Comparison of ENCODE assay signal across 31 cellular contexts in the genomic region with DNA sequence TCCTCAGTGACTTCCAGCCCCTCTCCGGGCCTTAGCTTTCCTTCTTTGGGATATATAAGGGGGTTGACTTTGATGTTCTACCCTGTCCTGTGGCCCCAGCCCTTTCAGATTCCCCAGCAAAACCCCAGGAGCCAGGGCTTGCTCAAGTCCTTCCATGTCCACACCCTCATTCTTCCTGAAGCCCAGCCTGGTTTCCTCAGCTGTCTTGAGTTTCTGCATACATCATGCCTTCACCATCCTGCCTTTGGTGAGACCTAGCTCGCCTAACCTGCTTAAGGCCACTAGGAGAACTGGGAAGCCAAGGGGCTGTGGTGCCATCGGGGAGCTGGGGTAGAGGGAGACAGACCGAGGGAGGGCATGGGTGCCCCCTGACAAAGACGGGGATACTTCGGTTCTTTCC. TPM values are rescaled to one million over a fixed set of nuclear protein-coding genes. Genes with fewer than 3 reads are reported as not detected.
"Had no signal": no experiment of that assay in that cellular context is flagged by ENCODE, and none has a peak within 500 bp of the region (broad histone marks: within the 10 kb centered on the region; RNA-seq: fewer than 3 reads in every experiment).

No MANE protein-coding gene starts in this region.

- FAIRE-seq: bronchial epithelial cell had no signal

- H3K4me1 ChIP-seq: body of pancreas had no signal

- H3K4me3 ChIP-seq: ascending aorta, body of pancreas, Peyer's patch had no signal

- H3K4me3 Mint-ChIP-seq: activated CD8-positive, alpha-beta T cell treated with anti-CD3 and anti-CD28 coated beads, Interleukin-2, amount 10 ng/mL, durations not matched to agents 7 days and 5 days; activated naive CD8-positive, alpha-beta T cell treated with anti-CD3 and anti-CD28 coated beads, Interleukin-2, amount 50 U/mL, for 24 hours; T-helper 1 cell treated with Interleukin-12 subunit alpha and Interleukin-12 subunit beta and Interleukin-4 antibody, amounts not matched to agents 30 μg/mL and 1 μg/mL, for 36 hours; WTC11 had no signal

- H3K4me1 Mint-ChIP-seq: activated naive CD8-positive, alpha-beta T cell treated with anti-CD3 and anti-CD28 coated beads, Interleukin-2, amount 50 U/mL, for 24 hours had no signal

- H3K27me3 Mint-ChIP-seq: activated naive CD8-positive, alpha-beta T cell treated with anti-CD3 and anti-CD28 coated beads, Interleukin-2, amount 50 U/mL, for 24 hours had no signal

- H3K27ac ChIP-seq: body of pancreas, Peyer's patch had no signal

- H3K9me3 Mint-ChIP-seq: activated naive CD4-positive, alpha-beta T cell treated with anti-CD3 and anti-CD28 coated beads, Interleukin-2, amount 50 U/mL, for 72 hours; activated naive CD8-positive, alpha-beta T cell treated with anti-CD3 and anti-CD28 coated beads, Interleukin-2, amount 50 U/mL, for 24 hours; T-helper 1 cell treated with Interleukin-12 subunit alpha and Interleukin-12 subunit beta and Interleukin-4 antibody, amounts not matched to agents 30 μg/mL and 1 μg/mL, for 36 hours; WTC11 had no signal

- H3K27me3 ChIP-seq: ascending aorta, body of pancreas, Peyer's patch had no signal

- H3K9me3 ChIP-seq: ascending aorta, body of pancreas, Peyer's patch had no signal

- H3K36me3 Mint-ChIP-seq: activated naive CD4-positive, alpha-beta T cell treated with anti-CD3 and anti-CD28 coated beads, Interleukin-2, amount 50 U/mL, for 72 hours; WTC11 had no signal

- DNase-seq: activated CD4-positive, alpha-beta T cell treated with anti-CD3 and anti-CD28 coated beads for 48 hours; activated CD4-positive, alpha-beta T cell treated with anti-CD3 and anti-CD28 coated beads, Interleukin-2, amount 50 U/mL, for 4 hours; activated CD4-positive, CD25-positive, alpha-beta regulatory T cell treated with anti-CD3 and anti-CD28 coated beads, Interleukin-2, amount 50 U/mL, for 72 hours; activated CD8-positive, alpha-beta memory T cell treated with anti-CD3 and anti-CD28 coated beads, Interleukin-2, amount 50 U/mL, for 48 hours; activated CD8-positive, alpha-beta T cell treated with anti-CD3 and anti-CD28 coated beads, Interleukin-2, amount 10 ng/mL, durations not matched to agents 7 days and 5 days; activated effector memory CD4-positive, alpha-beta T cell treated with anti-CD3 and anti-CD28 coated beads, Interleukin-2, amount 50 U/mL, for 16 hours; activated naive CD4-positive, alpha-beta T cell treated with Interleukin-2 at 50 U/mL for 16 hours; activated naive CD8-positive, alpha-beta T cell treated with anti-CD3 and anti-CD28 coated beads, Interleukin-2, amount 50 U/mL, for 24 hours; activated T-cell treated with anti-CD3 and anti-CD28 coated beads, Interleukin-2, amount 50 U/mL, for 1 hour; amniotic stem cell; body of pancreas; central memory CD4-positive, alpha-beta T cell; KG1; NCI-H1105; NCI-H1436; NCI-H1694 treated with DMSO at 0.1 percent for 48 hours; NCI-H2029 treated with DMSO at 0.1 percent for 48 hours; NCI-H345; NCI-H510A; NCI-H526 treated with DMSO at 0.1 percent for 48 hours; NK-92 treated with Interleukin-12 subunit alpha and Interleukin-12 subunit beta, amount 100 ng/mL, for 24 hours; SHP77 treated with DMSO at 0.1 percent for 48 hours had no signal

- H3K36me3 ChIP-seq: Peyer's patch had no signal

- H3K27ac Mint-ChIP-seq: activated CD8-positive, alpha-beta T cell treated with anti-CD3 and anti-CD28 coated beads, Interleukin-2, amount 10 ng/mL, durations not matched to agents 7 days and 5 days; activated naive CD8-positive, alpha-beta T cell treated with anti-CD3 and anti-CD28 coated beads, Interleukin-2, amount 50 U/mL, for 24 hours; T-helper 1 cell treated with Interleukin-12 subunit alpha and Interleukin-12 subunit beta and Interleukin-4 antibody, amounts not matched to agents 30 μg/mL and 1 μg/mL, for 36 hours; WTC11 had no signal

RNA-seq across cellular contexts. Expression of gene COL16A1, which starts 42.0 kb away (rescaled TPM):
- total RNA-seq: activated CD8-positive, alpha-beta T cell treated with anti-CD3 and anti-CD28 coated beads, Interleukin-2, amount 10 ng/mL, durations not matched to agents 7 days and 5 days had no signal

RNA-seq across cellular contexts. Expression of gene HCRTR1, which starts 44.4 kb away (rescaled TPM):
- total RNA-seq: activated CD8-positive, alpha-beta T cell treated with anti-CD3 and anti-CD28 coated beads, Interleukin-2, amount 10 ng/mL, durations not matched to agents 7 days and 5 days; activated naive CD4-positive, alpha-beta T cell treated with anti-CD3 and anti-CD28 coated beads, Interleukin-2, amount 50 U/mL, for 72 hours; ascending aorta; body of pancreas; bronchial epithelial cell; LHCN-M2; M059J; Peyer's patch; SK-MEL-5 had no signal
